In genomic region chr7:44990520-44991023, GRCh38 we compare ENCODE assay signal across 1 cellular context.
TF ChIP-seq lines count a peak whose summit lies in the region.

No MANE protein-coding gene starts in this region.

TF ChIP-seq in IMR-90, 13 proteins besides CTCF, POLR2A, EP300 and RAD21 (continued from another document):
- TF ChIP-seq MAFK (IDR thresholded peaks at IDR 0.05; ENCODE audit: low read depth, low read length): peak; percentile 43; the same call in 1 of the 2 replicates
- no peak for TF ChIP-seq MAZ (IDR thresholded peaks at IDR 0.05; ENCODE audit: borderline replicate concordance, low read depth, low read length)
